ENCODE assay signal across 29 cellular contexts in genomic region chr10:85789125-85789524, GRCh38.
"Had no signal": no experiment of that assay in that cellular context is flagged by ENCODE, and none has a peak within 500 bp of the region (broad histone marks: within the 10 kb centered on the region; RNA-seq: fewer than 3 reads in every experiment).

No MANE protein-coding gene starts in this region.

- DNase-seq: activated B cell treated with CpG ODN at 0.5 μM for 24 hours; activated CD4-positive, alpha-beta memory T cell treated with anti-CD3 and anti-CD28 coated beads for 36 hours; activated CD4-positive, alpha-beta T cell treated with anti-CD3 and anti-CD28 coated beads for 4 hours; activated CD4-positive, alpha-beta T cell treated with anti-CD3 and anti-CD28 coated beads, Interleukin-2, amount 10 ng/mL, durations not matched to agents 24 days and 14 days; activated CD4-positive, alpha-beta T cell treated with anti-CD3 and anti-CD28 coated beads, Interleukin-2, amount 50 U/mL, for 1 hour; activated CD4-positive, alpha-beta T cell treated with anti-CD3 and anti-CD28 coated beads, Interleukin-2, amount 50 U/mL, for 4 hours; activated CD4-positive, CD25-positive, alpha-beta regulatory T cell treated with anti-CD3 and anti-CD28 coated beads, Interleukin-2, amount 50 U/mL, for 72 hours; activated CD8-positive, alpha-beta memory T cell treated with anti-CD3 and anti-CD28 coated beads, Interleukin-2, amount 50 U/mL, for 4 hours; activated CD8-positive, alpha-beta T cell treated with anti-CD3 and anti-CD28 coated beads for 36 hours; activated effector memory CD4-positive, alpha-beta T cell treated with anti-CD3 and anti-CD28 coated beads, Interleukin-2, amount 50 U/mL, for 16 hours; activated gamma-delta T cell treated with Interleukin-2 at 50 U/mL for 16 hours; activated naive CD4-positive, alpha-beta T cell; activated naive CD4-positive, alpha-beta T cell treated with anti-CD3 and anti-CD28 coated beads for 36 hours; activated naive CD4-positive, alpha-beta T cell treated with anti-CD3 and anti-CD28 coated beads, Interleukin-2, amount 50 U/mL, for 16 hours; activated naive CD8-positive, alpha-beta T cell treated with anti-CD3 and anti-CD28 coated beads for 36 hours; activated T-cell treated with anti-CD3 and anti-CD28 coated beads for 4 hours; activated T-cell treated with anti-CD3 and anti-CD28 coated beads, Interleukin-2, amount 50 U/mL, for 1 hour; activated T-cell treated with anti-CD3 and anti-CD28 coated beads, Interleukin-2, amount 50 U/mL, for 4 hours; activated T-cell treated with anti-CD3 and anti-CD28 coated beads, Interleukin-2, amount 50 U/mL, for 72 hours; adrenal gland; amniotic stem cell; aorta; body of pancreas; brain microvascular endothelial cell; central memory CD4-positive, alpha-beta T cell; cerebellar nuclear complex; T-helper 1 cell; T-helper 2 cell; T-helper 9 cell had no signal
